In genomic region chr12:97404549-97404948, GRCh38 we compare ENCODE assay signal across 8 cellular contexts. TPM values are rescaled to one million over a fixed set of nuclear protein-coding genes. Genes with fewer than 3 reads are reported as not detected.
DNase-seq lines count a peak whose midpoint lies in the region; ATAC-seq and TF ChIP-seq lines count a peak whose summit lies in the region.

No MANE protein-coding gene starts in this region.

- H3K27me3 ChIP-seq in ascending aorta (no peaks in the 10 kb centered on the region), transverse colon (no peaks in the 10 kb centered on the region)

- in situ Hi-C loops in transverse colon (cut with MboI; ENCODE audit: low pct_ligation_motif_present in 1 of 4, low pct_unique_long_range_greater_than_20kb in 1 of 4, low sequenced_read_pairs in 3 of 4): no loop called here

- peak; percentile 88 for ATAC-seq in HG03095 (IDR thresholded peaks at IDR 0.05; ENCODE audit: unreplicated experiment)

- TF ChIP-seq CTCF in ascending aorta (IDR thresholded peaks at IDR 0.05): peak in 2 of 3 experiments; percentile 47 to 48
- TF ChIP-seq CTCF in transverse colon (IDR thresholded peaks at IDR 0.05): peak; percentile 25 to 45 (median 42)

- no peak overlapping the region for H3K4me3 ChIP-seq in ascending aorta
- H3K4me3 ChIP-seq in transverse colon: no peak overlapping the region

- no peak for TF ChIP-seq POLR2A in transverse colon (IDR thresholded peaks at IDR 0.05)

- WGBS in transverse colon (ENCODE audit: low coverage in 1 of 2), 2 donors: 8% methylated on average over 2 of the region's 2 CpGs

- no peaks in the 10 kb centered on the region for H3K9me3 ChIP-seq in ascending aorta
- H3K9me3 ChIP-seq in transverse colon: no peaks in the 10 kb centered on the region

- peak; percentile 67 for DNase-seq in DMS153 (lab: John Stamatoyannopoulos, UW)
- peak; percentile 26 for DNase-seq in GM19238 (ENCODE audit: insufficient read length, low spot score)
- DNase-seq in NCI-H2107 treated with DMSO at 0.1 percent for 48 hours (lab: John Stamatoyannopoulos, UW; ENCODE audit: unreplicated experiment): peak; percentile 66
- no peak for DNase-seq in ascending aorta (ENCODE audit: low spot score in 2 of 2)
- peak; percentile 30 for DNase-seq in iris pigment epithelial cell (ENCODE audit: low read depth)
- DNase-seq in transverse colon: no peak
- no peak for DNase-seq in activated naive CD4-positive, alpha-beta T cell treated with Interleukin-2 at 50 U/mL for 16 hours

- H3K27ac ChIP-seq in ascending aorta (no peak overlapping the region), transverse colon (no peak overlapping the region)

- TF ChIP-seq EP300 in transverse colon (IDR thresholded peaks at IDR 0.05; ENCODE audit: low read depth): no peak

- H3K36me3 ChIP-seq in ascending aorta: no peaks in the 10 kb centered on the region
- H3K36me3 ChIP-seq in transverse colon: no peaks in the 10 kb centered on the region

- H3K4me1 ChIP-seq in ascending aorta (no peaks in the 10 kb centered on the region), transverse colon (no peaks in the 10 kb centered on the region)

- intact Hi-C loops in ascending aorta (cut with DNase I): no loop called here
- intact Hi-C loops in transverse colon (cut with DNase I; ENCODE audit: low total_unique reads): no loop called here

RNA-seq across cellular contexts. Expression of gene RMST, which starts 58.1 kb away (rescaled TPM):
- total RNA-seq in ascending aorta: 3.2 TPM
- 1 to 10 TPM in 2 of 4 donors, not detected in 2; 1.3 to 1.9 TPM for total RNA-seq in transverse colon

Comparison
In these comparisons a context has a peak if more than half of its experiments do, and no peak if none do; other contexts are left out.
1. DNase-seq: peak in DMS153 (single experiment), GM19238 (single experiment), NCI-H2107 treated with DMSO at 0.1 percent for 48 hours (single experiment) and iris pigment epithelial cell (single experiment); none in ascending aorta (0 of 2), transverse colon (single experiment) and activated naive CD4-positive, alpha-beta T cell treated with Interleukin-2 at 50 U/mL for 16 hours (single experiment).